In the genomic region with DNA sequence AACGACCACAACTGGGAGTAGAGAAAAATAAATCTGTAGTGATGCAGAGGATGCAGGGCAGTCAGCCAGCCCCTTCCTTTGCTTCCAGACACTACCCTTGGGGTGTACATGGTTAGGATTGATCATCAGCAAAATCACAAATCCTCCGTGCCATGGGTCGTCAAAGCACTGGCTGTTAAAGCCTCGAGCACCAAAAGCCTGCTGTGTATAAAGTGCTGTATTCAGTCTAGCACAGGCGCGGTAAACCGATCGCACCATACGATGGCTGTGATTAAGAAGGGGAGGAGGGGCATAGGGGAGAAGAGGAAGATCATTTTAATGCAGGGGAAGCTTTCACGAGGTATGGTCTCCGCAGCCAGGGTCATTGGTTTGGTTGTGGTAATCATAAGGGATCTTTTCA, we compare ENCODE assay signal across 5 cellular contexts.
"Had no signal": no experiment of that assay in that cellular context is flagged by ENCODE, and none has a peak within 500 bp of the region (broad histone marks: within the 10 kb centered on the region; RNA-seq: fewer than 3 reads in every experiment).

No MANE protein-coding gene starts in this region.

- H3K36me3 Mint-ChIP-seq: IgD-negative memory B cell had no signal

- H3K4me3 Mint-ChIP-seq: IgD-negative memory B cell had no signal

- ATAC-seq: HepG2, K562 had no signal

- H3K27ac Mint-ChIP-seq: IgD-negative memory B cell had no signal

- H3K4me1 Mint-ChIP-seq: IgD-negative memory B cell had no signal

- H3K27me3 Mint-ChIP-seq: IgD-negative memory B cell had no signal

- DNase-seq: IMR-90, KBM-7 had no signal
